Comparison of ENCODE assay signal across 1 cellular context in the genomic region with DNA sequence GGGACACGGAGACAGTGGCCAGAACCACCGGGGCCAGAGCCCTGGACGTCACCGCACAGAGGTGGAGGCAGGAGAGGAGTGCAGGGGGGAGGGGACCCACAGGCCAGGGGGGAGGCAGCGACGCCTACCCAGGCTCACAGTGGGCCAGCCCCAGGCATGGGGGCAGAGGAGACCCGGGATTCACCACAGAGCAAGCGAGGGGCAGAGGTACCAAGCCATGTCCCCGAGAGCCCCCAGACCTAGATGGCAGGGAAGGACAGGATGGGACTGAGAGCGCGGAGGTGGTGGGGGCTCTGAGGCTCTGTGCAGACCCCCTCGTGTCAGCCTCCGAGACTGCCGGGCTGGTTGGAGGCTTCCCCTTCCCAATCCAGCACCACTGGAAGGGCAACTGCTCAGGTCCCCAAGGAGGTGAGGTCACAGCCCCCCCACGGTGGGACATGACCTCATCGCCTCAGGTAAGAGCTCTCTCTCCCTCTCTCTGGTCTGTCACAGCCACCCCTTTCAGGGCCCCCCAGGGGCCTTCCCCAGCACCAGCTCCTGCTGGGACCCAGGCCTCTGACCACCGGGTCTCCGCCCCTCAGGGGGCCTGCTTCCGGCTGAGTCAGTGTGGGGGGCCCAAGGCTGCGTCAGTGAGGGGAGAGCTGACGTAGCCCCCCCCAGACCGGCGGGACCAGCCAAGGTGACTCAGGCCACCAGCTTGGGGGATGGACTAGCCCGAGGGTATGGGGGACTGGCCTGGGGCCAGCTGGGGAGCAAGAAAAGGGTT.
TF ChIP-seq lines count a peak whose summit lies in the region.

No MANE protein-coding gene starts in this region.

TF ChIP-seq in HepG2, 621 proteins besides CTCF, POLR2A, EP300 and RAD21 (continued from another document and continues in another):
- TF ChIP-seq, protein P1, sequence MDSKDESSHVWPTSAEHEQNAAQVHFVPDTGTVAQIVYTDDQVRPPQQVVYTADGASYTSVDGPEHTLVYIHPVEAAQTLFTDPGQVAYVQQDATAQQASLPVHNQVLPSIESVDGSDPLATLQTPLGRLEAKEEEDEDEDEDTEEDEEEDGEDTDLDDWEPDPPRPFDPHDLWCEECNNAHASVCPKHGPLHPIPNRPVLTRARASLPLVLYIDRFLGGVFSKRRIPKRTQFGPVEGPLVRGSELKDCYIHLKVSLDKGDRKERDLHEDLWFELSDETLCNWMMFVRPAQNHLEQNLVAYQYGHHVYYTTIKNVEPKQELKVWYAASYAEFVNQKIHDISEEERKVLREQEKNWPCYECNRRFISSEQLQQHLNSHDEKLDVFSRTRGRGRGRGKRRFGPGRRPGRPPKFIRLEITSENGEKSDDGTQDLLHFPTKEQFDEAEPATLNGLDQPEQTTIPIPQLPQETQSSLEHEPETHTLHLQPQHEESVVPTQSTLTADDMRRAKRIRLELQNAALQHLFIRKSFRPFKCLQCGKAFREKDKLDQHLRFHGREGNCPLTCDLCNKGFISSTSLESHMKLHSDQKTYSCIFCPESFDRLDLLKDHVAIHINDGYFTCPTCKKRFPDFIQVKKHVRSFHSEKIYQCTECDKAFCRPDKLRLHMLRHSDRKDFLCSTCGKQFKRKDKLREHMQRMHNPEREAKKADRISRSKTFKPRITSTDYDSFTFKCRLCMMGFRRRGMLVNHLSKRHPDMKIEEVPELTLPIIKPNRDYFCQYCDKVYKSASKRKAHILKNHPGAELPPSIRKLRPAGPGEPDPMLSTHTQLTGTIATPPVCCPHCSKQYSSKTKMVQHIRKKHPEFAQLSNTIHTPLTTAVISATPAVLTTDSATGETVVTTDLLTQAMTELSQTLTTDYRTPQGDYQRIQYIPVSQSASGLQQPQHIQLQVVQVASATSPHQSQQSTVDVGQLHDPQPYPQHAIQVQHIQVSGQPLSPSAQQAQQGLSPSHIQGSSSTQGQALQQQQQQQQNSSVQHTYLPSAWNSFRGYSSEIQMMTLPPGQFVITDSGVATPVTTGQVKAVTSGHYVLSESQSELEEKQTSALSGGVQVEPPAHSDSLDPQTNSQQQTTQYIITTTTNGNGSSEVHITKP (CRISPR knock-in tag; IDR thresholded peaks at IDR 0.05; ENCODE audit: low read depth) = no peak
- TF ChIP-seq, protein P2, sequence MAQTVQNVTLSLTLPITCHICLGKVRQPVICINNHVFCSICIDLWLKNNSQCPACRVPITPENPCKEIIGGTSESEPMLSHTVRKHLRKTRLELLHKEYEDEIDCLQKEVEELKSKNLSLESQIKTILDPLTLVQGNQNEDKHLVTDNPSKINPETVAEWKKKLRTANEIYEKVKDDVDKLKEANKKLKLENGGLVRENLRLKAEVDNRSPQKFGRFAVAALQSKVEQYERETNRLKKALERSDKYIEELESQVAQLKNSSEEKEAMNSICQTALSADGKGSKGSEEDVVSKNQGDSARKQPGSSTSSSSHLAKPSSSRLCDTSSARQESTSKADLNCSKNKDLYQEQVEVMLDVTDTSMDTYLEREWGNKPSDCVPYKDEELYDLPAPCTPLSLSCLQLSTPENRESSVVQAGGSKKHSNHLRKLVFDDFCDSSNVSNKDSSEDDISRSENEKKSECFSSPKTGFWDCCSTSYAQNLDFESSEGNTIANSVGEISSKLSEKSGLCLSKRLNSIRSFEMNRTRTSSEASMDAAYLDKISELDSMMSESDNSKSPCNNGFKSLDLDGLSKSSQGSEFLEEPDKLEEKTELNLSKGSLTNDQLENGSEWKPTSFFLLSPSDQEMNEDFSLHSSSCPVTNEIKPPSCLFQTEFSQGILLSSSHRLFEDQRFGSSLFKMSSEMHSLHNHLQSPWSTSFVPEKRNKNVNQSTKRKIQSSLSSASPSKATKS (CRISPR knock-in tag; IDR thresholded peaks at IDR 0.05) = no peak
- TF ChIP-seq ZNF773 (CRISPR knock-in tag; IDR thresholded peaks at IDR 0.05; ENCODE audit: borderline replicate concordance) = no peak
- TF ChIP-seq NCOA5 (CRISPR knock-in tag; IDR thresholded peaks at IDR 0.05) = no peak
- no peak for TF ChIP-seq SUZ12 (IDR thresholded peaks at IDR 0.05; ENCODE audit: low read depth, low read length)
- TF ChIP-seq TAF1 (CRISPR knock-in tag; IDR thresholded peaks at IDR 0.05) = no peak
- no peak for TF ChIP-seq ADNP (CRISPR knock-in tag; IDR thresholded peaks at IDR 0.05)
- no peak for TF ChIP-seq HOXD1 (CRISPR knock-in tag; IDR thresholded peaks at IDR 0.05)
- TF ChIP-seq CREM (IDR thresholded peaks at IDR 0.05) = no peak
- TF ChIP-seq CREM (CRISPR knock-in tag; IDR thresholded peaks at IDR 0.05) = no peak
- TF ChIP-seq ZNF260 (CRISPR knock-in tag; IDR thresholded peaks at IDR 0.05; ENCODE audit: borderline replicate concordance, low read depth) = no peak
- TF ChIP-seq, protein P3, sequence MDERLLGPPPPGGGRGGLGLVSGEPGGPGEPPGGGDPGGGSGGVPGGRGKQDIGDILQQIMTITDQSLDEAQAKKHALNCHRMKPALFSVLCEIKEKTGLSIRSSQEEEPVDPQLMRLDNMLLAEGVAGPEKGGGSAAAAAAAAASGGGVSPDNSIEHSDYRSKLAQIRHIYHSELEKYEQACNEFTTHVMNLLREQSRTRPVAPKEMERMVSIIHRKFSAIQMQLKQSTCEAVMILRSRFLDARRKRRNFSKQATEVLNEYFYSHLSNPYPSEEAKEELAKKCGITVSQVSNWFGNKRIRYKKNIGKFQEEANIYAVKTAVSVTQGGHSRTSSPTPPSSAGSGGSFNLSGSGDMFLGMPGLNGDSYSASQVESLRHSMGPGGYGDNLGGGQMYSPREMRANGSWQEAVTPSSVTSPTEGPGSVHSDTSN (CRISPR knock-in tag; IDR thresholded peaks at IDR 0.05) = no peak
- TF ChIP-seq, protein P4, sequence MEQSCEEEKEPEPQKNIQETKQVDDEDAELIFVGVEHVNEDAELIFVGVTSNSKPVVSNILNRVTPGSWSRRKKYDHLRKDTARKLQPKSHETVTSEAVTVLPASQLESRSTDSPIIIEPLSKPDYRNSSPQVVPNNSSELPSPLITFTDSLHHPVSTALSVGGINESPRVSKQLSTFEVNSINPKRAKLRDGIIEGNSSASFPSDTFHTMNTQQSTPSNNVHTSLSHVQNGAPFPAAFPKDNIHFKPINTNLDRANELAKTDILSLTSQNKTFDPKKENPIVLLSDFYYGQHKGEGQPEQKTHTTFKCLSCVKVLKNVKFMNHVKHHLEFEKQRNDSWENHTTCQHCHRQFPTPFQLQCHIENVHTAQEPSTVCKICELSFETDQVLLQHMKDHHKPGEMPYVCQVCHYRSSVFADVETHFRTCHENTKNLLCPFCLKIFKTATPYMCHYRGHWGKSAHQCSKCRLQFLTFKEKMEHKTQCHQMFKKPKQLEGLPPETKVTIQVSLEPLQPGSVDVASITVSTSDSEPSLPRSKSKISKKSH (CRISPR knock-in tag; IDR thresholded peaks at IDR 0.05; ENCODE audit: borderline replicate concordance) = no peak
- TF ChIP-seq, protein P5, sequence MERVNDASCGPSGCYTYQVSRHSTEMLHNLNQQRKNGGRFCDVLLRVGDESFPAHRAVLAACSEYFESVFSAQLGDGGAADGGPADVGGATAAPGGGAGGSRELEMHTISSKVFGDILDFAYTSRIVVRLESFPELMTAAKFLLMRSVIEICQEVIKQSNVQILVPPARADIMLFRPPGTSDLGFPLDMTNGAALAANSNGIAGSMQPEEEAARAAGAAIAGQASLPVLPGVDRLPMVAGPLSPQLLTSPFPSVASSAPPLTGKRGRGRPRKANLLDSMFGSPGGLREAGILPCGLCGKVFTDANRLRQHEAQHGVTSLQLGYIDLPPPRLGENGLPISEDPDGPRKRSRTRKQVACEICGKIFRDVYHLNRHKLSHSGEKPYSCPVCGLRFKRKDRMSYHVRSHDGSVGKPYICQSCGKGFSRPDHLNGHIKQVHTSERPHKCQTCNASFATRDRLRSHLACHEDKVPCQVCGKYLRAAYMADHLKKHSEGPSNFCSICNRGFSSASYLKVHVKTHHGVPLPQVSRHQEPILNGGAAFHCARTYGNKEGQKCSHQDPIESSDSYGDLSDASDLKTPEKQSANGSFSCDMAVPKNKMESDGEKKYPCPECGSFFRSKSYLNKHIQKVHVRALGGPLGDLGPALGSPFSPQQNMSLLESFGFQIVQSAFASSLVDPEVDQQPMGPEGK (CRISPR knock-in tag; IDR thresholded peaks at IDR 0.05) = peak; percentile 95
- peak; percentile 40 for TF ChIP-seq MED1 (CRISPR knock-in tag; IDR thresholded peaks at IDR 0.05)
- no peak for TF ChIP-seq ZNF124 (CRISPR knock-in tag; IDR thresholded peaks at IDR 0.05)
- TF ChIP-seq ZFP37 (CRISPR knock-in tag; IDR thresholded peaks at IDR 0.05; ENCODE audit: borderline replicate concordance) = no peak
- TF ChIP-seq, protein P6, sequence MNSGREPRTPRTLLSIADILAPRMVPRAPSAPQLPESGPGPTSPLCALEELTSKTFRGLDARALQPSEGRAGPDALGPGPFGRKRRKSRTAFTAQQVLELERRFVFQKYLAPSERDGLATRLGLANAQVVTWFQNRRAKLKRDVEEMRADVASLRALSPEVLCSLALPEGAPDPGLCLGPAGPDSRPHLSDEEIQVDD (CRISPR knock-in tag; IDR thresholded peaks at IDR 0.05; ENCODE audit: borderline replicate concordance) = no peak
- TF ChIP-seq ZNF446 (CRISPR knock-in tag; IDR thresholded peaks at IDR 0.05) = no peak
- 0 out of 4 replicates have a peak, but pooled peaks of 1 of the 2 experiments have one; percentile 24 for TF ChIP-seq NR2F1 (CRISPR knock-in tag; IDR thresholded peaks at IDR 0.05)
- TF ChIP-seq ETV5 (CRISPR knock-in tag; IDR thresholded peaks at IDR 0.05; ENCODE audit: borderline replicate concordance) = peak; percentile 80; the same call in 1 of the 2 replicates
- TF ChIP-seq ZNF232 (CRISPR knock-in tag; IDR thresholded peaks at IDR 0.05; ENCODE audit: borderline replicate concordance) = no peak
- TF ChIP-seq KDM1A (CRISPR knock-in tag; IDR thresholded peaks at IDR 0.05) = no peak
- TF ChIP-seq, protein P7, sequence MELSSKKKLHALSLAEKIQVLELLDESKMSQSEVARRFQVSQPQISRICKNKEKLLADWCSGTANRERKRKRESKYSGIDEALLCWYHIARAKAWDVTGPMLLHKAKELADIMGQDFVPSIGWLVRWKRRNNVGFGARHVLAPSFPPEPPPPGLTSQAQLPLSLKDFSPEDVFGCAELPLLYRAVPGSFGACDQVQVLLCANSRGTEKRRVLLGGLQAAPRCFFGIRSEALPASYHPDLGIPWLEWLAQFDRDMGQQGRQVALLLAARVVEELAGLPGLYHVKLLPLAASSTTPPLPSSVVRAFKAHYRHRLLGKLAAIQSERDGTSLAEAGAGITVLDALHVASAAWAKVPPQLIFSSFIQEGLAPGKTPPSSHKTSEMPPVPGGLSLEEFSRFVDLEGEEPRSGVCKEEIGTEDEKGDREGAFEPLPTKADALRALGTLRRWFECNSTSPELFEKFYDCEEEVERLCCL (CRISPR knock-in tag; IDR thresholded peaks at IDR 0.05; ENCODE audit: borderline replicate concordance) = no peak
- TF ChIP-seq, protein P8, sequence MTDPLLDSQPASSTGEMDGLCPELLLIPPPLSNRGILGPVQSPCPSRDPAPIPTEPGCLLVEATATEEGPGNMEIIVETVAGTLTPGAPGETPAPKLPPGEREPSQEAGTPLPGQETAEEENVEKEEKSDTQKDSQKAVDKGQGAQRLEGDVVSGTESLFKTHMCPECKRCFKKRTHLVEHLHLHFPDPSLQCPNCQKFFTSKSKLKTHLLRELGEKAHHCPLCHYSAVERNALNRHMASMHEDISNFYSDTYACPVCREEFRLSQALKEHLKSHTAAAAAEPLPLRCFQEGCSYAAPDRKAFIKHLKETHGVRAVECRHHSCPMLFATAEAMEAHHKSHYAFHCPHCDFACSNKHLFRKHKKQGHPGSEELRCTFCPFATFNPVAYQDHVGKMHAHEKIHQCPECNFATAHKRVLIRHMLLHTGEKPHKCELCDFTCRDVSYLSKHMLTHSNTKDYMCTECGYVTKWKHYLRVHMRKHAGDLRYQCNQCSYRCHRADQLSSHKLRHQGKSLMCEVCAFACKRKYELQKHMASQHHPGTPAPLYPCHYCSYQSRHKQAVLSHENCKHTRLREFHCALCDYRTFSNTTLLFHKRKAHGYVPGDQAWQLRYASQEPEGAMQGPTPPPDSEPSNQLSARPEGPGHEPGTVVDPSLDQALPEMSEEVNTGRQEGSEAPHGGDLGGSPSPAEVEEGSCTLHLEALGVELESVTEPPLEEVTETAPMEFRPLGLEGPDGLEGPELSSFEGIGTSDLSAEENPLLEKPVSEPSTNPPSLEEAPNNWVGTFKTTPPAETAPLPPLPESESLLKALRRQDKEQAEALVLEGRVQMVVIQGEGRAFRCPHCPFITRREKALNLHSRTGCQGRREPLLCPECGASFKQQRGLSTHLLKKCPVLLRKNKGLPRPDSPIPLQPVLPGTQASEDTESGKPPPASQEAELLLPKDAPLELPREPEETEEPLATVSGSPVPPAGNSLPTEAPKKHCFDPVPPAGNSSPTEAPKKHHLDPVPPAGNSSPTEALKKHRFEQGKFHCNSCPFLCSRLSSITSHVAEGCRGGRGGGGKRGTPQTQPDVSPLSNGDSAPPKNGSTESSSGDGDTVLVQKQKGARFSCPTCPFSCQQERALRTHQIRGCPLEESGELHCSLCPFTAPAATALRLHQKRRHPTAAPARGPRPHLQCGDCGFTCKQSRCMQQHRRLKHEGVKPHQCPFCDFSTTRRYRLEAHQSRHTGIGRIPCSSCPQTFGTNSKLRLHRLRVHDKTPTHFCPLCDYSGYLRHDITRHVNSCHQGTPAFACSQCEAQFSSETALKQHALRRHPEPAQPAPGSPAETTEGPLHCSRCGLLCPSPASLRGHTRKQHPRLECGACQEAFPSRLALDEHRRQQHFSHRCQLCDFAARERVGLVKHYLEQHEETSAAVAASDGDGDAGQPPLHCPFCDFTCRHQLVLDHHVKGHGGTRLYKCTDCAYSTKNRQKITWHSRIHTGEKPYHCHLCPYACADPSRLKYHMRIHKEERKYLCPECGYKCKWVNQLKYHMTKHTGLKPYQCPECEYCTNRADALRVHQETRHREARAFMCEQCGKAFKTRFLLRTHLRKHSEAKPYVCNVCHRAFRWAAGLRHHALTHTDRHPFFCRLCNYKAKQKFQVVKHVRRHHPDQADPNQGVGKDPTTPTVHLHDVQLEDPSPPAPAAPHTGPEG (CRISPR knock-in tag; IDR thresholded peaks at IDR 0.05) = no peak
- no peak for TF ChIP-seq ZNF253 (CRISPR knock-in tag; IDR thresholded peaks at IDR 0.05; ENCODE audit: borderline replicate concordance)
- TF ChIP-seq PCBP2 (optimal IDR thresholded peaks at IDR 0.05; ENCODE audit: low read depth, low read length, poor library complexity, severe bottlenecking) = no peak
- TF ChIP-seq YEATS2 (CRISPR knock-in tag; IDR thresholded peaks at IDR 0.05; ENCODE audit: borderline replicate concordance) = no peak
- TF ChIP-seq, protein P9, sequence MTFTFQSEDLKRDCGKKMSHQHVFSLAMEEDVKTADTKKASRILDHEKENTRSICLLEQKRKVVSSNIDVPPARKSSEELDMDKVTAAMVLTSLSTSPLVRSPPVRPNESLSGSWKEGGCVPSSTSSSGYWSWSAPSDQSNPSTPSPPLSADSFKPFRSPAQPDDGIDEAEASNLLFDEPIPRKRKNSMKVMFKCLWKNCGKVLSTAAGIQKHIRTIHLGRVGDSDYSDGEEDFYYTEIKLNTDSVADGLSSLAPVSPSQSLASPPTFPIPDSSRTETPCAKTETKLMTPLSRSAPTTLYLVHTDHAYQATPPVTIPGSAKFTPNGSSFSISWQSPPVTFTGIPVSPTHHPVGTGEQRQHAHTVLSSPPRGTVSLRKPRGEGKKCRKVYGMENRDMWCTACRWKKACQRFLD (CRISPR knock-in tag; IDR thresholded peaks at IDR 0.05; ENCODE audit: borderline replicate concordance) = no peak
- no peak for TF ChIP-seq GABPA (IDR thresholded peaks at IDR 0.05; ENCODE audit: low read depth, low read length)
- TF ChIP-seq GABPA (CRISPR knock-in tag; IDR thresholded peaks at IDR 0.05; ENCODE audit: low read depth) = peak; percentile 69; the same call in 1 of the 2 replicates
- TF ChIP-seq POLR2AphosphoS2 (IDR thresholded peaks at IDR 0.05; ENCODE audit: low read depth, low read length) = no peak
